Comparison of ENCODE assay signal across 15 cellular contexts in the genomic region with DNA sequence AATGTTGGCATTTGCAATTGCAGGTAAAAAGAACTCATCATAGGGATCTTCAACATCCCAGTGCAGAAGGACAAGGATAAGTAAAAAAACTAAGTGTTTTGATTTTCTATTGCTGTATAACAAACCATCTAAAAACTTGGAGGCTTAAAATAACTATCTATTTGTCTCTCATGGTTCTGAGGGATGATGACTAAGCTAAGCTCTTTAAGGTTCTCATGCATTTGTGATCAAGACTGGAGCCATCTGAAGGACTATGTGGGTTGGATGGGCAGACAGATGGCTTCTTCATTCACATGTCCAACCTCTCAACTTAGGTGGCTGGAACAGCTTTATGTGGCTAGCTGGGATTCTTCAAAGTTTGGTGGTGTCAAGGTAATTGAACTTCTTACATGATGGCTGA. TPM values are rescaled to one million over a fixed set of nuclear protein-coding genes. Genes with fewer than 3 reads are reported as not detected.
DNase-seq lines count a peak whose midpoint lies in the region; ATAC-seq, FAIRE-seq and TF ChIP-seq lines count a peak whose summit lies in the region.
"Had no signal": no experiment of that assay in that cellular context is flagged by ENCODE, and none has a peak within 500 bp of the region (broad histone marks: within the 10 kb centered on the region; RNA-seq: fewer than 3 reads in every experiment).

No MANE protein-coding gene starts in this region.

- no peaks in the 10 kb centered on the region for H3K36me3 ChIP-seq in CD4-positive, CD25-positive, alpha-beta regulatory T cell (ENCODE audit: control insufficient read depth, insufficient read depth, low read length)
- H3K36me3 ChIP-seq in DOHH2 (ENCODE audit: control insufficient read depth, low read length) (no peaks in the 10 kb centered on the region), keratinocyte (ENCODE audit: control insufficient read depth in 2 of 2, extremely low read depth in 1 of 2, insufficient read depth in 2 of 2, low read length in 2 of 2) (no peaks in the 10 kb centered on the region)
- H3K36me3 ChIP-seq: lower lobe of right lung had no signal

- H3K27ac Mint-ChIP-seq in CD4-positive, CD25-positive, alpha-beta regulatory T cell: peak overlapping the region; percentile 82 to 86 (median 85)
- H3K27ac Mint-ChIP-seq in activated B cell treated with CpG ODN at 0.5 μM for 24 hours: peak overlapping the region; percentile 79
- H3K27ac Mint-ChIP-seq: nephron progenitor cell had no signal

- H3F3A ChIP-seq in DOHH2 (ENCODE audit: control insufficient read depth, insufficient read depth): 0 out of 2 replicates have a peak, but pooled peaks cover 2% of the 10 kb centered on the region

- peak overlapping the region; percentile 63 for H3K27ac ChIP-seq in CD4-positive, CD25-positive, alpha-beta regulatory T cell (ENCODE audit: insufficient read depth, low read length, poor library complexity, severe bottlenecking)
- no peak overlapping the region for H3K27ac ChIP-seq in DOHH2 (ENCODE audit: low read depth, low read length)
- no peak overlapping the region for H3K27ac ChIP-seq in keratinocyte (ENCODE audit: control insufficient read depth, insufficient read depth, low read length)
- H3K27ac ChIP-seq: lower lobe of right lung had no signal

- H3K79me2 ChIP-seq in DOHH2 (ENCODE audit: control insufficient read depth, low read length) (peaks cover 54% of the 10 kb centered on the region), keratinocyte (ENCODE audit: control insufficient read depth, insufficient read depth, low read length) (no peaks in the 10 kb centered on the region)

- POLR2A ChIA-PET in activated B cell treated with CpG ODN at 0.5 μM for 24 hours (lab: Charles Lee): interaction anchor here (1.3 kb wide), 1 partner anchor 78 kb away, joined by 6 read pairs; the partner anchor contains the start of gene DIPK1A

- peaks cover 4% of the 10 kb centered on the region for H3K36me3 Mint-ChIP-seq in CD4-positive, CD25-positive, alpha-beta regulatory T cell
- no peaks in the 10 kb centered on the region for H3K36me3 Mint-ChIP-seq in activated B cell treated with CpG ODN at 0.5 μM for 24 hours (ENCODE audit: low read depth)

- peaks cover 13 to 51% (median 33%) of the 10 kb centered on the region in 4 donors for H3K4me1 Mint-ChIP-seq in CD4-positive, CD25-positive, alpha-beta regulatory T cell
- peaks cover 49% of the 10 kb centered on the region for H3K4me1 Mint-ChIP-seq in activated B cell treated with CpG ODN at 0.5 μM for 24 hours
- H3K4me1 Mint-ChIP-seq: nephron progenitor cell had no signal

- H4K20me1 ChIP-seq in DOHH2 (ENCODE audit: control insufficient read depth, insufficient read depth, low read depth, low read length): no peaks in the 10 kb centered on the region
- no peaks in the 10 kb centered on the region for H4K20me1 ChIP-seq in keratinocyte (ENCODE audit: control insufficient read depth, extremely low read depth, insufficient read depth, low read length)

- H2AFZ ChIP-seq in keratinocyte (ENCODE audit: control insufficient read depth, low read length): no peak overlapping the region

- TF ChIP-seq CTCF in DOHH2 (IDR thresholded peaks at IDR 0.05; ENCODE audit: low read depth, low read length, poor library complexity, severe bottlenecking) (no peak), activated B cell treated with CpG ODN at 0.5 μM for 24 hours (IDR thresholded peaks at IDR 0.05) (no peak), keratinocyte (optimal IDR thresholded peaks at IDR 0.05 in 1 of 3, IDR thresholded peaks at IDR 0.05 in 1 of 3, conservative IDR thresholded peaks at IDR 0.05 in 1 of 3; ENCODE audit: extremely low read depth in 1 of 3, insufficient read depth in 2 of 3, low read length in 3 of 3) (no peak)

- DNase-seq in CD4-positive, CD25-positive, alpha-beta regulatory T cell: no peak
- DNase-seq in activated B cell treated with CpG ODN at 0.5 μM for 24 hours: no peak
- no peak for DNase-seq in keratinocyte (ENCODE audit: low read depth, low spot score)
- no peak for DNase-seq in stimulated activated CD8-positive, alpha-beta memory T cell treated with anti-CD3 and anti-CD28 coated beads, Interleukin-4, amount 100 ng/mL, for 48 hours
- no peak for DNase-seq in H4 (ENCODE audit: low spot score)
- DNase-seq: H7; lower lobe of right lung; MM.1S; NCI-H2029; NCI-H524; nephron progenitor cell; stimulated activated CD4-positive, alpha-beta T cell treated with anti-CD3 and anti-CD28 coated beads, Interleukin-12 subunit alpha, Interleukin-12 subunit beta, amount 100 ng/mL, for 4 hours had no signal

- no peaks in the 10 kb centered on the region for H3K9me1 ChIP-seq in keratinocyte (ENCODE audit: control insufficient read depth, extremely low read depth, insufficient read depth, low read length)

- no peaks in the 10 kb centered on the region for H3K27me3 ChIP-seq in CD4-positive, CD25-positive, alpha-beta regulatory T cell (ENCODE audit: control insufficient read depth, insufficient read depth, low read length)
- no peaks in the 10 kb centered on the region for H3K27me3 ChIP-seq in DOHH2 (ENCODE audit: control insufficient read depth, low read length)
- no peaks in the 10 kb centered on the region for H3K27me3 ChIP-seq in keratinocyte (ENCODE audit: control insufficient read depth, extremely low read depth, insufficient read depth, low read length)

- CTCF ChIA-PET in activated B cell treated with CpG ODN at 0.5 μM for 24 hours (lab: Charles Lee): interaction anchor here (1.6 to 2.5 kb wide), 3 partner anchors 77 to 179 kb away, joined by 6 to 7 read pairs (median 7); no protein-coding TSS in a partner anchor

- H3K27me3 Mint-ChIP-seq in CD4-positive, CD25-positive, alpha-beta regulatory T cell: no peaks in the 10 kb centered on the region
- no peaks in the 10 kb centered on the region for H3K27me3 Mint-ChIP-seq in activated B cell treated with CpG ODN at 0.5 μM for 24 hours

- H3K9me2 ChIP-seq in DOHH2 (replicated peaks; ENCODE audit: control insufficient read depth, low read length): no peaks in the 10 kb centered on the region

- intact Hi-C loops in activated B cell treated with CpG ODN at 0.5 μM for 24 hours (cut with micrococcal nuclease): no loop called here

- peak overlapping the region; percentile 23 for H3K4me2 ChIP-seq in DOHH2 (ENCODE audit: low read length)
- H3K4me2 ChIP-seq in keratinocyte (ENCODE audit: control insufficient read depth, extremely low read depth, insufficient read depth, low read depth, low read length): no peak overlapping the region

- peak; percentile 42 to 44 for ATAC-seq in CD4-positive, CD25-positive, alpha-beta regulatory T cell (ENCODE audit: low read depth in 2 of 2)
- no peak for ATAC-seq in activated B cell treated with CpG ODN at 0.5 μM for 24 hours (ENCODE audit: low read depth)
- ATAC-seq in HG03354 (IDR thresholded peaks at IDR 0.05; ENCODE audit: poor library complexity, severe bottlenecking, unreplicated experiment): no peak

- peaks cover 16% of the 10 kb centered on the region for H3K4me1 ChIP-seq in CD4-positive, CD25-positive, alpha-beta regulatory T cell (ENCODE audit: control insufficient read depth, insufficient read depth, low read length, poor library complexity, severe bottlenecking)
- H3K4me1 ChIP-seq in DOHH2 (ENCODE audit: control insufficient read depth, low read length): peaks cover 24% of the 10 kb centered on the region
- peaks cover 9% of the 10 kb centered on the region for H3K4me1 ChIP-seq in keratinocyte (ENCODE audit: control insufficient read depth, extremely low read depth, insufficient read depth, low read length)

- dilution Hi-C loops in keratinocyte (cut with MboI; ENCODE audit: extremely low pct_ligation_motif_present, low sequenced_read_pairs): no loop called here

- H3K4me3 Mint-ChIP-seq in CD4-positive, CD25-positive, alpha-beta regulatory T cell: peak overlapping the region in 3 of 4 donors; percentile 3 to 47 (median 44)
- H3K4me3 Mint-ChIP-seq in activated B cell treated with CpG ODN at 0.5 μM for 24 hours: peak overlapping the region; percentile 24
- H3K4me3 Mint-ChIP-seq: nephron progenitor cell had no signal

- H3K9me3 ChIP-seq in CD4-positive, CD25-positive, alpha-beta regulatory T cell (ENCODE audit: control insufficient read depth in 2 of 2, low read length in 2 of 2): no peaks in the 10 kb centered on the region
- no peaks in the 10 kb centered on the region for H3K9me3 ChIP-seq in DOHH2 (ENCODE audit: control insufficient read depth, insufficient read depth, low read length)
- H3K9me3 ChIP-seq in keratinocyte (ENCODE audit: control insufficient read depth, low read depth, low read length): no peaks in the 10 kb centered on the region
- H3K9me3 ChIP-seq: lower lobe of right lung had no signal

- FAIRE-seq in keratinocyte (lab: Jason Lieb, UNC): peak; percentile 17
- FAIRE-seq: HTR-8/SVneo had no signal

- peak overlapping the region; percentile 27 for H3K4me3 ChIP-seq in CD4-positive, CD25-positive, alpha-beta regulatory T cell (ENCODE audit: low read depth, low read length)
- no peak overlapping the region for H3K4me3 ChIP-seq in DOHH2 (ENCODE audit: low read length)
- H3K4me3 ChIP-seq in keratinocyte (ENCODE audit: control insufficient read depth in 2 of 3, extremely low read depth in 1 of 3, insufficient read depth in 2 of 3, low read depth in 1 of 3, low read length in 3 of 3): no peak overlapping the region
- H3K4me3 ChIP-seq: lower lobe of right lung had no signal

- H3K9ac ChIP-seq in keratinocyte (ENCODE audit: control insufficient read depth, extremely low read depth, insufficient read depth, low read length): no peak overlapping the region

- peaks cover 0 to 2% (median 0%) of the 10 kb centered on the region in 7 donors for H3K9me3 Mint-ChIP-seq in CD4-positive, CD25-positive, alpha-beta regulatory T cell
- H3K9me3 Mint-ChIP-seq in activated B cell treated with CpG ODN at 0.5 μM for 24 hours: no peaks in the 10 kb centered on the region
- H3K9me3 Mint-ChIP-seq: nephron progenitor cell had no signal

RNA-seq across cellular contexts. Expression of gene RPL5, which starts 51.5 kb away (rescaled TPM):
- 916 TPM for total RNA-seq in CD4-positive, CD25-positive, alpha-beta regulatory T cell
- 1,000 to 10,000 TPM; 1,593 to 3,054 (median 2,579) TPM for polyA plus RNA-seq in CD4-positive, CD25-positive, alpha-beta regulatory T cell
- total RNA-seq in activated B cell treated with CpG ODN at 0.5 μM for 24 hours: 1,685 and 1,766 TPM in 2 replicates
- polyA plus RNA-seq in keratinocyte: 1,742 to 2,236 TPM (median 1,934 TPM) in 3 replicates
- polyA plus RNA-seq in keratinocyte (2011; ENCODE audit: low read depth): 3,127 TPM
- polyA plus RNA-seq in keratinocyte (2011; cell fraction: cytosol; rRNA removed): 1,592 and 2,141 TPM in 2 replicates
- 469 and 669 TPM in 2 replicates for polyA plus RNA-seq in keratinocyte (2011; cell fraction: nucleus; rRNA removed)
- 2,418 and 2,706 TPM in 2 replicates for polyA plus RNA-seq in keratinocyte (2012; ENCODE audit: low replicate concordance)
- 874 to 1,241 TPM (median 1,194 TPM) in 3 replicates for polyA minus RNA-seq in keratinocyte
- polyA minus RNA-seq in keratinocyte (2011; cell fraction: cytosol; rRNA and poly(A)+ RNA removed): 704 TPM
- 151 and 221 TPM in 2 replicates for polyA minus RNA-seq in keratinocyte (2011; cell fraction: nucleus; rRNA and poly(A)+ RNA removed)
- total RNA-seq in H4 (2014; rRNA removed; shearing (Covaris generic)): 1,286 and 1,398 TPM in 2 replicates

Comparison
In these comparisons a context has a peak if more than half of its experiments do, and no peak if none do; other contexts are left out.
1. ATAC-seq: peak in CD4-positive, CD25-positive, alpha-beta regulatory T cell (2 of 2); none in activated B cell treated with CpG ODN at 0.5 μM for 24 hours (single experiment) and HG03354 (single experiment).